Comparison of ENCODE assay signal across 3 cellular contexts in the genomic region with DNA sequence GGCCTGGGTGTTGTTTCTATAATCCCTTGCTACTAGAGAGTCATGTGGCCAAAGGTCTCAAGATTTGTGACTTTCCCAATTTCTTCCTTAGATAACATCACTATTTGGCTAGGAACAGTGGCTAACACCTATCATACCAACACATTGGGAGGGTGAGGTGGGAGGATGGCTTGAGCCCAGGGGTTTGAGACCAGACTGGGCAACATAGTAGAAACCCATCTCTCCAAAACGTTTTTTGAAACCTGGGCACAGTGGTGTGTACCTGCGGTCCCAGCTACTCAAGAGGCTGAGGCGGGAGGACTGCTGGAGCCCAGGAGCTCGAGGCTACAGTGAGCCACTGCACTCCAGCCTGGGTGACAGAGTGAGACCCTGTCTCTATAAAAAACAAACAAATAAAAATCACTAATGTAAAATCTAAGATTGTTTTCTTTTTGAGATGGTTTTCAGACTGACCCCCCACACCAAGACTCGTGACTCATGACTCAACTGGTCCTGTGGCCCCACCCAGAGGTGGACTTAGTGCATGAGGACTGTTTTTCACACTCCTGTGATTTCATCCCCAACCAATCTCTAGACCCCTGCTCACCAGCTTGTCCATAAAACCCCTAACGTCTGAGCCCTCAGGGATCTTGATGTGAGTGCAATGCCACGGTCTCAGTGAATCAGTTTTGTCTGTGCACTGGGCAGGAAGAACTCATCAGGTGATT.
TF ChIP-seq lines count a peak whose summit lies in the region.

No MANE protein-coding gene starts in this region.

TF ChIP-seq in A549, 52 proteins besides CTCF, POLR2A, EP300 and RAD21:
- TF ChIP-seq HEYL (CRISPR knock-in tag; IDR thresholded peaks at IDR 0.05) (no peak), NR3C1 (IDR thresholded peaks at IDR 0.05) (no peak), RNF2 (IDR thresholded peaks at IDR 0.05; ENCODE audit: borderline replicate concordance, low read depth) (no peak), KDM1A (IDR thresholded peaks at IDR 0.05; ENCODE audit: low read depth) (no peak), RARB (CRISPR knock-in tag; IDR thresholded peaks at IDR 0.05) (no peak), CHD4 (IDR thresholded peaks at IDR 0.05; ENCODE audit: borderline replicate concordance) (no peak), CBX8 (IDR thresholded peaks at IDR 0.05) (no peak), RFX5 (IDR thresholded peaks at IDR 0.05) (no peak), NFE2L2 (conservative IDR thresholded peaks at IDR 0.05; ENCODE audit: low read length) (no peak), MAFK (IDR thresholded peaks at IDR 0.05; ENCODE audit: partially characterized antibody) (no peak), TFCP2L1 (CRISPR knock-in tag; IDR thresholded peaks at IDR 0.05) (no peak)
- TF ChIP-seq, protein P1, sequence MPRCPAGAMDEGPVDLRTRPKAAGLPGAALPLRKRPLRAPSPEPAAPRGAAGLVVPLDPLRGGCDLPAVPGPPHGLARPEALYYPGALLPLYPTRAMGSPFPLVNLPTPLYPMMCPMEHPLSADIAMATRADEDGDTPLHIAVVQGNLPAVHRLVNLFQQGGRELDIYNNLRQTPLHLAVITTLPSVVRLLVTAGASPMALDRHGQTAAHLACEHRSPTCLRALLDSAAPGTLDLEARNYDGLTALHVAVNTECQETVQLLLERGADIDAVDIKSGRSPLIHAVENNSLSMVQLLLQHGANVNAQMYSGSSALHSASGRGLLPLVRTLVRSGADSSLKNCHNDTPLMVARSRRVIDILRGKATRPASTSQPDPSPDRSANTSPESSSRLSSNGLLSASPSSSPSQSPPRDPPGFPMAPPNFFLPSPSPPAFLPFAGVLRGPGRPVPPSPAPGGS (IDR thresholded peaks at IDR 0.05) = no peak
TF ChIP-seq in A549: peak in this region for 0.

TF ChIP-seq in HCT116, 20 proteins besides CTCF, POLR2A, EP300 and RAD21:
- no peak for TF ChIP-seq CBX3 (IDR thresholded peaks at IDR 0.05; ENCODE audit: low read depth)
- TF ChIP-seq, protein P2, sequence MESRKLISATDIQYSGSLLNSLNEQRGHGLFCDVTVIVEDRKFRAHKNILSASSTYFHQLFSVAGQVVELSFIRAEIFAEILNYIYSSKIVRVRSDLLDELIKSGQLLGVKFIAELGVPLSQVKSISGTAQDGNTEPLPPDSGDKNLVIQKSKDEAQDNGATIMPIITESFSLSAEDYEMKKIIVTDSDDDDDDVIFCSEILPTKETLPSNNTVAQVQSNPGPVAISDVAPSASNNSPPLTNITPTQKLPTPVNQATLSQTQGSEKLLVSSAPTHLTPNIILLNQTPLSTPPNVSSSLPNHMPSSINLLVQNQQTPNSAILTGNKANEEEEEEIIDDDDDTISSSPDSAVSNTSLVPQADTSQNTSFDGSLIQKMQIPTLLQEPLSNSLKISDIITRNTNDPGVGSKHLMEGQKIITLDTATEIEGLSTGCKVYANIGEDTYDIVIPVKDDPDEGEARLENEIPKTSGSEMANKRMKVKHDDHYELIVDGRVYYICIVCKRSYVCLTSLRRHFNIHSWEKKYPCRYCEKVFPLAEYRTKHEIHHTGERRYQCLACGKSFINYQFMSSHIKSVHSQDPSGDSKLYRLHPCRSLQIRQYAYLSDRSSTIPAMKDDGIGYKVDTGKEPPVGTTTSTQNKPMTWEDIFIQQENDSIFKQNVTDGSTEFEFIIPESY (IDR thresholded peaks at IDR 0.05; ENCODE audit: extremely low read depth, insufficient replicate concordance, low read length) = no peak
- TF ChIP-seq, protein P3, sequence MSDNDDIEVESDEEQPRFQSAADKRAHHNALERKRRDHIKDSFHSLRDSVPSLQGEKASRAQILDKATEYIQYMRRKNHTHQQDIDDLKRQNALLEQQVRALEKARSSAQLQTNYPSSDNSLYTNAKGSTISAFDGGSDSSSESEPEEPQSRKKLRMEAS (IDR thresholded peaks at IDR 0.05) = no peak
- no peak for TF ChIP-seq ZNF274 (IDR thresholded peaks at IDR 0.05; ENCODE audit: low read depth, low read length)

TF ChIP-seq in H1, 55 proteins besides CTCF, POLR2A, EP300 and RAD21:
- TF ChIP-seq TCF12 (IDR thresholded peaks at IDR 0.05; ENCODE audit: low read depth, low read length) (no peak), FOSL1 (IDR thresholded peaks at IDR 0.05; ENCODE audit: insufficient read depth, low read depth, low read length) (no peak), ASH2L (IDR thresholded peaks at IDR 0.05; ENCODE audit: low read length) (no peak), KDM4A (IDR thresholded peaks at IDR 0.05; ENCODE audit: low read depth, low read length, severe bottlenecking) (no peak), SIX5 (IDR thresholded peaks at IDR 0.05; ENCODE audit: low read depth, low read length) (no peak), CREB1 (IDR thresholded peaks at IDR 0.05) (no peak), TEAD4 (IDR thresholded peaks at IDR 0.05; ENCODE audit: low read depth, low read length) (no peak), TBP (IDR thresholded peaks at IDR 0.05; ENCODE audit: low read depth, low read length) (no peak), KDM5A (IDR thresholded peaks at IDR 0.05; ENCODE audit: low read length) (no peak), SIN3A (conservative IDR thresholded peaks at IDR 0.05 in 1 of 2, IDR thresholded peaks at IDR 0.05 in 1 of 2; ENCODE audit: low read depth in 1 of 2, low read length in 2 of 2) (no peak), SUZ12 (IDR thresholded peaks at IDR 0.05; ENCODE audit: low read length) (no peak), YY1 (IDR thresholded peaks at IDR 0.05; ENCODE audit: low read depth, low read length) (no peak), CTBP2 (IDR thresholded peaks at IDR 0.05; ENCODE audit: borderline replicate concordance, insufficient read depth, insufficient read length, low read length) (no peak), PHF8 (conservative IDR thresholded peaks at IDR 0.05; ENCODE audit: low read depth, low read length) (no peak), HDAC2 (IDR thresholded peaks at IDR 0.05; ENCODE audit: borderline replicate concordance in 1 of 2, low read depth in 2 of 2, low read length in 2 of 2) (no peak), CEBPB (IDR thresholded peaks at IDR 0.05; ENCODE audit: low read depth, low read length) (no peak), RXRA (IDR thresholded peaks at IDR 0.05; ENCODE audit: insufficient read depth, low read depth, low read length) (no peak), BACH1 (IDR thresholded peaks at IDR 0.05; ENCODE audit: low read length) (no peak), CBX8 (IDR thresholded peaks at IDR 0.05; ENCODE audit: borderline replicate concordance, low read depth, low read length) (no peak), GABPA (IDR thresholded peaks at IDR 0.05; ENCODE audit: borderline replicate concordance, insufficient read depth, low read length) (no peak)
